17 cellular contexts compared by ENCODE assay signal in genomic region chr4:73609688-73610087, GRCh38. TPM values are rescaled to one million over a fixed set of nuclear protein-coding genes. Genes with fewer than 3 reads are reported as not detected.
DNase-seq lines count a peak whose midpoint lies in the region; ATAC-seq and TF ChIP-seq lines count a peak whose summit lies in the region.
"Had no signal": no experiment of that assay in that cellular context is flagged by ENCODE, and none has a peak within 500 bp of the region (broad histone marks: within the 10 kb centered on the region; RNA-seq: fewer than 3 reads in every experiment).

No MANE protein-coding gene starts in this region.

- no peak for TF ChIP-seq CTCF in AG04450 (IDR thresholded peaks at IDR 0.05; ENCODE audit: low read depth, low read length)
- no peak for TF ChIP-seq CTCF in choroid plexus epithelial cell (conservative IDR thresholded peaks at IDR 0.05; ENCODE audit: low read depth, low read length)
- TF ChIP-seq CTCF in upper lobe of right lung (IDR thresholded peaks at IDR 0.05): no peak
- TF ChIP-seq CTCF in tibial artery (IDR thresholded peaks at IDR 0.05): no peak

- no peak overlapping the region for H3K27ac ChIP-seq in AG04450 (ENCODE audit: low read depth, low read length)
- H3K27ac ChIP-seq in upper lobe of right lung: no peak overlapping the region
- H3K27ac ChIP-seq in tibial artery: no peak overlapping the region

- H3K36me3 Mint-ChIP-seq in memory B cell: peaks cover 21% of the 10 kb centered on the region

- peak overlapping the region; percentile 12 for H3K27ac Mint-ChIP-seq in memory B cell

- H3K4me3 Mint-ChIP-seq in memory B cell: no peak overlapping the region

- ATAC-seq in memory B cell (ENCODE audit: low read depth) (no peak), HG02588 (IDR thresholded peaks at IDR 0.05; ENCODE audit: unreplicated experiment) (no peak), GM19463 (IDR thresholded peaks at IDR 0.05; ENCODE audit: unreplicated experiment) (no peak), upper lobe of right lung (no peak)
- ATAC-seq: Panc1 had no signal

- POLR2A ChIA-PET in AG04450 (lab: Yijun Ruan, JAX): interaction anchor here (0.5 to 1.1 kb wide), 4 partner anchors 10 to 548 kb away, joined by 3 read pairs; no protein-coding TSS in a partner anchor

- peaks cover 2% of the 10 kb centered on the region for H3K27me3 Mint-ChIP-seq in memory B cell

- H3K4me1 Mint-ChIP-seq in memory B cell: peaks cover 30% of the 10 kb centered on the region

- H3K4me1 ChIP-seq in upper lobe of right lung: no peaks in the 10 kb centered on the region
- H3K4me1 ChIP-seq in tibial artery: peaks cover 0 to 6% (median 0%) of the 10 kb centered on the region in 4 donors

- no peaks in the 10 kb centered on the region for H3K9me3 Mint-ChIP-seq in memory B cell

- H3K27me3 ChIP-seq in AG04450 (ENCODE audit: control insufficient read depth, insufficient read depth, low read length) (no peaks in the 10 kb centered on the region), upper lobe of right lung (no peaks in the 10 kb centered on the region), tibial artery (no peaks in the 10 kb centered on the region)

- no peak overlapping the region for H3K4me3 ChIP-seq in AG04450 (ENCODE audit: low read depth, low read length)
- H3K4me3 ChIP-seq in choroid plexus epithelial cell (ENCODE audit: low read depth, low read length): no peak overlapping the region
- H3K4me3 ChIP-seq in upper lobe of right lung: no peak overlapping the region
- H3K4me3 ChIP-seq in tibial artery: no peak overlapping the region

- H3K9me3 ChIP-seq in AG04450 (ENCODE audit: control insufficient read depth, insufficient read depth, low read length): no peaks in the 10 kb centered on the region
- H3K9me3 ChIP-seq in upper lobe of right lung: no peaks in the 10 kb centered on the region
- no peaks in the 10 kb centered on the region for H3K9me3 ChIP-seq in tibial artery

- intact Hi-C loops in upper lobe of right lung (cut with DNase I): no loop called here
- intact Hi-C loops in tibial artery (cut with DNase I; ENCODE audit: low total_unique reads): no loop called here

- DNase-seq in AG04450 (ENCODE audit: low read depth, low spot score) (peak; percentile 55), NCI-H226 (peak; percentile 62), choroid plexus epithelial cell (ENCODE audit: low read depth) (peak; percentile 94), memory B cell (ENCODE audit: low spot score in 2 of 2) (no peak), upper lobe of right lung (no peak), tibial artery (no peak)
- DNase-seq: activated CD4-positive, alpha-beta T cell treated with anti-CD3 and anti-CD28 coated beads, Interleukin-2, amount 50 U/mL, for 48 hours; activated effector memory CD4-positive, alpha-beta T cell treated with anti-CD3 and anti-CD28 coated beads, Interleukin-2, amount 50 U/mL, for 16 hours; DMS79; KBM-7; left colon; NCI-H2171 treated with DMSO at 0.1 percent for 48 hours; stimulated activated CD4-positive, alpha-beta T cell treated with anti-CD3 and anti-CD28 coated beads, Interleukin-15, amount 100 ng/mL, for 24 hours had no signal

- H3K36me3 ChIP-seq in upper lobe of right lung: no peaks in the 10 kb centered on the region
- no peaks in the 10 kb centered on the region for H3K36me3 ChIP-seq in tibial artery

- CTCF ChIA-PET in AG04450 (lab: Charles Lee): interaction anchor here (1.4 kb wide), 2 partner anchors 16 to 36 kb away, joined by 4 to 9 read pairs; no protein-coding TSS in a partner anchor

RNA-seq across cellular contexts. Expression of gene RASSF6, which starts 10.5 kb away (rescaled TPM):
- polyA plus RNA-seq in AG04450 (2011; rRNA removed): 0.06 and 0.07 TPM in 2 replicates
- polyA minus RNA-seq in AG04450 (2011; rRNA and poly(A)+ RNA removed): not detected in 2 replicates
- total RNA-seq in upper lobe of right lung: 3.1 TPM
- total RNA-seq: chondrocyte had no signal

Comparison
In these comparisons a context has a peak if more than half of its experiments do, and no peak if none do; other contexts are left out.
1. DNase-seq: peak in AG04450 (single experiment), NCI-H226 (single experiment) and choroid plexus epithelial cell (single experiment); none in memory B cell (0 of 2), upper lobe of right lung (single experiment) and tibial artery (0 of 2).